8 cellular contexts compared by ENCODE assay signal in genomic region chr6:27829453-27830211, GRCh38.
DNase-seq lines count a peak whose midpoint lies in the region; ATAC-seq lines count a peak whose summit lies in the region.

No MANE protein-coding gene starts in this region.

- no peak for DNase-seq in stimulated activated naive CD8-positive, alpha-beta T cell treated with anti-CD3 and anti-CD28 coated beads, Interleukin-15, Interleukin-2, amounts not matched to agents 100 U/mL and 50 U/mL, for 24 hours
- DNase-seq in activated T-helper 2 cell treated with anti-CD3 and anti-CD28 coated beads, Interferon-gamma antibody, Interleukin-2, Interleukin-4, amounts not matched to agents 10 μg/mL and 5 μg/mL and 100 μg/mL, durations not matched to agents 14 hours and 24 hours and 36 hours (ENCODE audit: low spot score) = no peak
- peak; percentile 15 for DNase-seq in iris pigment epithelial cell (ENCODE audit: low read depth)
- no peak for DNase-seq in activated effector memory CD4-positive, alpha-beta T cell treated with anti-CD3 and anti-CD28 coated beads, Interleukin-2, amount 50 U/mL, for 16 hours
- DNase-seq in NCI-H446 treated with DMSO at 0.1 percent for 48 hours (lab: John Stamatoyannopoulos, UW) = no peak
- DNase-seq in HuH-7 (ENCODE audit: low spot score) = no peak
- DNase-seq in globus pallidus (ENCODE audit: low spot score) = no peak

- peak overlapping the region; percentile 98 for H3K27ac Mint-ChIP-seq in stimulated activated naive CD8-positive, alpha-beta T cell treated with anti-CD3 and anti-CD28 coated beads, Interleukin-15, Interleukin-2, amounts not matched to agents 100 ng/mL and 50 ng/mL, for 24 hours
- peak overlapping the region; percentile 99 for H3K27ac Mint-ChIP-seq in activated T-helper 2 cell treated with anti-CD3 and anti-CD28 coated beads, Interferon-gamma antibody, Interleukin-2, Interleukin-4, amounts not matched to agents 10 μg/mL and 5 μg/mL and 100 μg/mL, durations not matched to agents 14 hours and 24 hours and 36 hours

- H3K9me3 Mint-ChIP-seq in stimulated activated naive CD8-positive, alpha-beta T cell treated with anti-CD3 and anti-CD28 coated beads, Interleukin-15, Interleukin-2, amounts not matched to agents 100 ng/mL and 50 ng/mL, for 24 hours = no peaks in the 10 kb centered on the region
- no peaks in the 10 kb centered on the region for H3K9me3 Mint-ChIP-seq in activated T-helper 2 cell treated with anti-CD3 and anti-CD28 coated beads, Interferon-gamma antibody, Interleukin-2, Interleukin-4, amounts not matched to agents 10 μg/mL and 5 μg/mL and 100 μg/mL, durations not matched to agents 14 hours and 24 hours and 36 hours

- intact Hi-C loops in activated T-helper 2 cell treated with anti-CD3 and anti-CD28 coated beads, Interferon-gamma antibody, Interleukin-2, Interleukin-4, amounts not matched to agents 10 μg/mL and 5 μg/mL and 100 μg/mL, durations not matched to agents 14 hours and 24 hours and 36 hours (cut with micrococcal nuclease) = loop anchor here (1.0 to 10.0 kb wide), 2 partner anchors 9 to 1635 kb away; a partner anchor contains a TSS

- H3K4me3 Mint-ChIP-seq in stimulated activated naive CD8-positive, alpha-beta T cell treated with anti-CD3 and anti-CD28 coated beads, Interleukin-15, Interleukin-2, amounts not matched to agents 100 ng/mL and 50 ng/mL, for 24 hours = peak overlapping the region; percentile 91
- H3K4me3 Mint-ChIP-seq in activated T-helper 2 cell treated with anti-CD3 and anti-CD28 coated beads, Interferon-gamma antibody, Interleukin-2, Interleukin-4, amounts not matched to agents 10 μg/mL and 5 μg/mL and 100 μg/mL, durations not matched to agents 14 hours and 24 hours and 36 hours (ENCODE audit: low read depth) = peak overlapping the region; percentile 83

- ATAC-seq in stimulated activated naive CD8-positive, alpha-beta T cell treated with anti-CD3 and anti-CD28 coated beads, Interleukin-15, Interleukin-2, amounts not matched to agents 100 U/mL and 50 U/mL, for 24 hours = no peak

- H3K27me3 Mint-ChIP-seq in stimulated activated naive CD8-positive, alpha-beta T cell treated with anti-CD3 and anti-CD28 coated beads, Interleukin-15, Interleukin-2, amounts not matched to agents 100 ng/mL and 50 ng/mL, for 24 hours = no peaks in the 10 kb centered on the region
- no peaks in the 10 kb centered on the region for H3K27me3 Mint-ChIP-seq in activated T-helper 2 cell treated with anti-CD3 and anti-CD28 coated beads, Interferon-gamma antibody, Interleukin-2, Interleukin-4, amounts not matched to agents 10 μg/mL and 5 μg/mL and 100 μg/mL, durations not matched to agents 14 hours and 24 hours and 36 hours (ENCODE audit: low read depth)

- H3K36me3 Mint-ChIP-seq in stimulated activated naive CD8-positive, alpha-beta T cell treated with anti-CD3 and anti-CD28 coated beads, Interleukin-15, Interleukin-2, amounts not matched to agents 100 ng/mL and 50 ng/mL, for 24 hours (ENCODE audit: low read depth) = peaks cover 3% of the 10 kb centered on the region
- H3K36me3 Mint-ChIP-seq in activated T-helper 2 cell treated with anti-CD3 and anti-CD28 coated beads, Interferon-gamma antibody, Interleukin-2, Interleukin-4, amounts not matched to agents 10 μg/mL and 5 μg/mL and 100 μg/mL, durations not matched to agents 14 hours and 24 hours and 36 hours (ENCODE audit: low read depth) = peaks cover 5% of the 10 kb centered on the region

- peaks cover 54% of the 10 kb centered on the region for H3K4me1 Mint-ChIP-seq in stimulated activated naive CD8-positive, alpha-beta T cell treated with anti-CD3 and anti-CD28 coated beads, Interleukin-15, Interleukin-2, amounts not matched to agents 100 ng/mL and 50 ng/mL, for 24 hours (ENCODE audit: low read depth)
- H3K4me1 Mint-ChIP-seq in activated T-helper 2 cell treated with anti-CD3 and anti-CD28 coated beads, Interferon-gamma antibody, Interleukin-2, Interleukin-4, amounts not matched to agents 10 μg/mL and 5 μg/mL and 100 μg/mL, durations not matched to agents 14 hours and 24 hours and 36 hours (ENCODE audit: low read depth) = peaks cover 40% of the 10 kb centered on the region
